Comparison of ENCODE assay signal across 10 cellular contexts in genomic region chr11:128524172-128524571, GRCh38.
DNase-seq lines count a peak whose midpoint lies in the region; ATAC-seq, FAIRE-seq and TF ChIP-seq lines count a peak whose summit lies in the region.
"Had no signal": no experiment of that assay in that cellular context is flagged by ENCODE, and none has a peak within 500 bp of the region (broad histone marks: within the 10 kb centered on the region; RNA-seq: fewer than 3 reads in every experiment).

No MANE protein-coding gene starts in this region.

- peaks cover 60% of the 10 kb centered on the region for H3K4me1 ChIP-seq in CD4-positive, alpha-beta memory T cell (ENCODE audit: insufficient read depth, low read length)
- H3K4me1 ChIP-seq in Loucy (ENCODE audit: insufficient read depth, low read length, poor library complexity, severe bottlenecking) (peaks cover 83% of the 10 kb centered on the region), pancreas (peaks cover 0 to 38% (median 32%) of the 10 kb centered on the region in 3 donors)

- H3K79me2 ChIP-seq in Loucy (ENCODE audit: insufficient read depth, low read length), result peaks cover 48% of the 10 kb centered on the region

- H3K27ac Mint-ChIP-seq in CD4-positive, alpha-beta memory T cell, result peak overlapping the region; percentile 93 to 99 (median 97)
- H3K27ac Mint-ChIP-seq in central memory CD8-positive, alpha-beta T cell (ENCODE audit: low read depth), result peak overlapping the region; percentile 91
- H3K27ac Mint-ChIP-seq in neural crest cell (ENCODE audit: unreplicated experiment), result no peak overlapping the region

- CTCF ChIA-PET in CD4-positive, alpha-beta memory T cell (lab: Charles Lee; ENCODE audit: partially characterized antibody), result interaction anchor here (1.1 to 3.1 kb wide), 7 partner anchors 8 to 221 kb away, joined by 3 to 30 read pairs (median 5); no protein-coding TSS in a partner anchor

- H3K27ac ChIP-seq in CD4-positive, alpha-beta memory T cell (ENCODE audit: low read depth, low read length), result peak overlapping the region; percentile 89
- peak overlapping the region in 1 of 4 donors; percentile 82 for H3K27ac ChIP-seq in pancreas

- H3K36me3 Mint-ChIP-seq in CD4-positive, alpha-beta memory T cell, result peaks cover 26 to 33% of the 10 kb centered on the region in 2 donors
- peaks cover 51% of the 10 kb centered on the region for H3K36me3 Mint-ChIP-seq in central memory CD8-positive, alpha-beta T cell (ENCODE audit: insufficient read depth)
- H3K36me3 Mint-ChIP-seq in neural crest cell (ENCODE audit: low read depth), result no peaks in the 10 kb centered on the region

- H4K20me1 ChIP-seq in Loucy (ENCODE audit: insufficient read depth, low read length, poor library complexity, severe bottlenecking), result peaks cover 27% of the 10 kb centered on the region

- H3K4me3 Mint-ChIP-seq in CD4-positive, alpha-beta memory T cell, result peak overlapping the region; percentile 92 to 100 (median 94)
- peak overlapping the region; percentile 98 for H3K4me3 Mint-ChIP-seq in central memory CD8-positive, alpha-beta T cell
- H3K4me3 Mint-ChIP-seq in neural crest cell, result peak overlapping the region; percentile 48

- peak overlapping the region; percentile 77 for H3K4me2 ChIP-seq in Loucy (ENCODE audit: low read depth, low read length, poor library complexity, severe bottlenecking)

- no peaks in the 10 kb centered on the region for H3K27me3 ChIP-seq in CD4-positive, alpha-beta memory T cell (ENCODE audit: insufficient read depth, low read length)
- no peaks in the 10 kb centered on the region for H3K27me3 ChIP-seq in Loucy (ENCODE audit: insufficient read depth, low read length, poor library complexity, severe bottlenecking)
- no peaks in the 10 kb centered on the region for H3K27me3 ChIP-seq in pancreas

- FAIRE-seq in RCC 7860 (lab: Jason Lieb, UNC) (no peak), pancreas (lab: Jason Lieb, UNC) (no peak)

- H3K9me3 ChIP-seq in CD4-positive, alpha-beta memory T cell (ENCODE audit: control insufficient read depth in 1 of 2, low read length in 2 of 2), result no peaks in the 10 kb centered on the region
- H3K9me3 ChIP-seq in Loucy (ENCODE audit: insufficient read depth, low read depth, low read length), result no peaks in the 10 kb centered on the region
- H3K9me3 ChIP-seq in pancreas, result no peaks in the 10 kb centered on the region

- H2AFZ ChIP-seq in Loucy (ENCODE audit: low read length), result no peak overlapping the region

- H3K36me3 ChIP-seq in CD4-positive, alpha-beta memory T cell (ENCODE audit: insufficient read depth, low read length), result peaks cover 5% of the 10 kb centered on the region
- H3K36me3 ChIP-seq in Loucy (ENCODE audit: insufficient read depth, low read length), result no peaks in the 10 kb centered on the region
- H3K36me3 ChIP-seq in pancreas, result no peaks in the 10 kb centered on the region

- intact Hi-C loops in CD4-positive, alpha-beta memory T cell (cut with micrococcal nuclease), result loop anchor here (5.0 kb wide), 1 partner anchor 352 kb away; no protein-coding TSS in a partner anchor
- intact Hi-C loops in pancreas (cut with DNase I), result no loop called here

- peak overlapping the region in 1 of 2 donors; percentile 92 for H3K4me3 ChIP-seq in CD4-positive, alpha-beta memory T cell (ENCODE audit: low read length in 2 of 2)
- no peak overlapping the region for H3K4me3 ChIP-seq in Loucy (ENCODE audit: low read length, poor library complexity, severe bottlenecking)
- no peak overlapping the region for H3K4me3 ChIP-seq in pancreas

- 76 to 78% methylated on average over 4 of the region's 4 CpGs for WGBS in pancreas, 2 donors

- DNase-seq in CD4-positive, alpha-beta memory T cell, result no peak
- no peak for DNase-seq in central memory CD8-positive, alpha-beta T cell (ENCODE audit: low spot score in 2 of 2)
- DNase-seq in neural crest cell (ENCODE audit: low read depth, low spot score) (no peak), NCI-H146 treated with DMSO at 0.1 percent for 48 hours (lab: John Stamatoyannopoulos, UW; ENCODE audit: unreplicated experiment) (no peak), RCC 7860 (ENCODE audit: low spot score) (no peak), pancreas (no peak)
- DNase-seq: cerebellar nuclear complex, NCI-H146 had no signal

- ATAC-seq in central memory CD8-positive, alpha-beta T cell (replicated peaks; ENCODE audit: extremely low read depth, poor library complexity, severe bottlenecking), result no peak
- ATAC-seq in HG02938 (IDR thresholded peaks at IDR 0.05; ENCODE audit: unreplicated experiment) (no peak), pancreas (no peak)

- H3K9me3 Mint-ChIP-seq in CD4-positive, alpha-beta memory T cell, result peaks cover 0 to 3% (median 0%) of the 10 kb centered on the region in 8 donors
- H3K9me3 Mint-ChIP-seq in central memory CD8-positive, alpha-beta T cell, result no peaks in the 10 kb centered on the region
- no peaks in the 10 kb centered on the region for H3K9me3 Mint-ChIP-seq in neural crest cell

- POLR2A ChIA-PET in CD4-positive, alpha-beta memory T cell (lab: Charles Lee; ENCODE audit: partially characterized antibody), result interaction anchor here (0.9 to 34.5 kb wide), 12 partner anchors 17 to 229 kb away, joined by 3 to 1488 read pairs (median 286); no protein-coding TSS in a partner anchor

- 0 out of 2 replicates have a peak, but pooled peaks have one; percentile 10 for TF ChIP-seq CTCF in Loucy (conservative IDR thresholded peaks at IDR 0.05; ENCODE audit: low read length)
- no peak for TF ChIP-seq CTCF in neural crest cell (conservative IDR thresholded peaks at IDR 0.05)
- TF ChIP-seq CTCF in pancreas (IDR thresholded peaks at IDR 0.05), result no peak

- no peaks in the 10 kb centered on the region for H3K9me2 ChIP-seq in Loucy (replicated peaks; ENCODE audit: low read depth, low read length)

- peaks cover 47 to 66% (median 59%) of the 10 kb centered on the region in 4 donors for H3K4me1 Mint-ChIP-seq in CD4-positive, alpha-beta memory T cell
- peaks cover 60% of the 10 kb centered on the region for H3K4me1 Mint-ChIP-seq in central memory CD8-positive, alpha-beta T cell
- H3K4me1 Mint-ChIP-seq in neural crest cell, result peaks cover 76% of the 10 kb centered on the region

- peak overlapping the region; percentile 99 for H3K9ac ChIP-seq in Loucy (ENCODE audit: low read depth, low read length, poor library complexity, severe bottlenecking)

- H3K27me3 Mint-ChIP-seq in CD4-positive, alpha-beta memory T cell, result no peaks in the 10 kb centered on the region
- no peaks in the 10 kb centered on the region for H3K27me3 Mint-ChIP-seq in central memory CD8-positive, alpha-beta T cell
- H3K27me3 Mint-ChIP-seq in neural crest cell (ENCODE audit: low read depth), result peaks cover 95% of the 10 kb centered on the region

- peaks cover 4% of the 10 kb centered on the region; the same call in 1 of the 2 replicates for H3F3A ChIP-seq in Loucy (ENCODE audit: low read depth)

Comparison
In these comparisons a context has a peak if more than half of its experiments do, and no peak if none do; other contexts are left out.
1. H3K4me3 Mint-ChIP-seq: peak in every context shown above with its lines; median percentile 98 in central memory CD8-positive, alpha-beta T cell; 94 in CD4-positive, alpha-beta memory T cell; 48 in neural crest cell.